ENCODE assay signal across 8 cellular contexts in genomic region chr10:136465-136762, GRCh38. TPM values are rescaled to one million over a fixed set of nuclear protein-coding genes. Genes with fewer than 3 reads are reported as not detected.
DNase-seq lines count a peak whose midpoint lies in the region; ATAC-seq and TF ChIP-seq lines count a peak whose summit lies in the region.

No MANE protein-coding gene starts in this region.

- POLR2A ChIA-PET in SK-N-SH (lab: Yijun Ruan, JAX): interaction anchor here (0.8 to 1.0 kb wide), 2 partner anchors 233 to 422 kb away, joined by 3 to 4 read pairs; no protein-coding TSS in a partner anchor

- TF ChIP-seq CTCF in SK-N-SH (IDR thresholded peaks at IDR 0.05) (no peak), foreskin keratinocyte (conservative IDR thresholded peaks at IDR 0.05) (no peak), sigmoid colon (IDR thresholded peaks at IDR 0.05) (no peak)

- no peaks in the 10 kb centered on the region for H3K9me2 ChIP-seq in SK-N-SH

- ATAC-seq in foreskin keratinocyte (peak; percentile 16), HG02840 (IDR thresholded peaks at IDR 0.05; ENCODE audit: low FRiP score, unreplicated experiment) (no peak)

- H3K4me3 ChIP-seq in BLaER1 (peak overlapping the region; percentile 86), H7 (ENCODE audit: insufficient read depth, low read depth, low read length) (peak overlapping the region; percentile 69), SK-N-SH (ENCODE audit: low read depth in 2 of 2, low read length in 1 of 2) (peak overlapping the region; percentile 73 to 85), sigmoid colon (peak overlapping the region; percentile 83 to 94 (median 92))

- WGBS in SK-N-SH (ENCODE audit: low lambda C conversion rate): 19% methylated on average over 10 of the region's 10 CpGs
- 3 to 14% methylated on average over 10 of the region's 10 CpGs for WGBS in sigmoid colon, 2 donors

- intact Hi-C loops in sigmoid colon (cut with DNase I): no loop called here

- no peak for TF ChIP-seq EP300 in SK-N-SH (IDR thresholded peaks at IDR 0.05; ENCODE audit: borderline replicate concordance in 1 of 2, low read depth in 1 of 2, low read length in 1 of 2)
- no peak for TF ChIP-seq EP300 in sigmoid colon (IDR thresholded peaks at IDR 0.05)

- TF ChIP-seq POLR2A in sigmoid colon (IDR thresholded peaks at IDR 0.05): no peak

- H4K20me1 ChIP-seq in BLaER1 (peaks cover 53% of the 10 kb centered on the region), SK-N-SH (ENCODE audit: insufficient read depth) (peaks cover 51% of the 10 kb centered on the region)

- TF ChIP-seq RAD21 in SK-N-SH (IDR thresholded peaks at IDR 0.05; ENCODE audit: low read length): no peak

- DNase-seq in H7 (no peak), SK-N-SH (no peak), foreskin keratinocyte (no peak), sigmoid colon (no peak), NCI-H1417 (lab: John Stamatoyannopoulos, UW) (no peak), DMS53 treated with DMSO at 0.1 percent for 48 hours (lab: John Stamatoyannopoulos, UW; ENCODE audit: unreplicated experiment) (no peak)

- H3K9ac ChIP-seq in BLaER1: peak overlapping the region; percentile 98
- peak overlapping the region; percentile 82 for H3K9ac ChIP-seq in SK-N-SH

- peaks cover 77% of the 10 kb centered on the region for H3K79me2 ChIP-seq in SK-N-SH (ENCODE audit: insufficient read depth)

- H3K27ac ChIP-seq in BLaER1: peak overlapping the region; percentile 98
- peak overlapping the region; percentile 72 to 90; a peak in 3 of 4 replicates for H3K27ac ChIP-seq in SK-N-SH (ENCODE audit: low read depth in 2 of 2, low read length in 1 of 2)
- H3K27ac ChIP-seq in foreskin keratinocyte: peak overlapping the region; percentile 72
- peak overlapping the region; percentile 94 to 100 (median 98) for H3K27ac ChIP-seq in sigmoid colon

- H3K9me3 ChIP-seq in BLaER1: no peaks in the 10 kb centered on the region
- no peaks in the 10 kb centered on the region for H3K9me3 ChIP-seq in SK-N-SH
- H3K9me3 ChIP-seq in sigmoid colon: no peaks in the 10 kb centered on the region

- H3K36me3 ChIP-seq in BLaER1: no peaks in the 10 kb centered on the region
- no peaks in the 10 kb centered on the region for H3K36me3 ChIP-seq in H7 (replicated peaks; ENCODE audit: control insufficient read depth, insufficient read depth, low read length)
- H3K36me3 ChIP-seq in SK-N-SH (replicated peaks in 1 of 2; ENCODE audit: control insufficient read depth in 1 of 2, insufficient read depth in 2 of 2, low read length in 1 of 2): no peaks in the 10 kb centered on the region
- H3K36me3 ChIP-seq in sigmoid colon: no peaks in the 10 kb centered on the region

- no peaks in the 10 kb centered on the region; the same call in 1 of the 2 replicates for H3K27me3 ChIP-seq in BLaER1
- H3K27me3 ChIP-seq in H7 (ENCODE audit: control insufficient read depth, insufficient read depth, low read length): peaks cover 9% of the 10 kb centered on the region; the same call in 1 of the 2 replicates
- H3K27me3 ChIP-seq in SK-N-SH (ENCODE audit: insufficient read depth): no peaks in the 10 kb centered on the region
- no peaks in the 10 kb centered on the region for H3K27me3 ChIP-seq in foreskin keratinocyte
- no peaks in the 10 kb centered on the region for H3K27me3 ChIP-seq in sigmoid colon

- CTCF ChIA-PET in SK-N-SH (lab: Yijun Ruan, JAX): interaction anchor here (0.9 to 1.4 kb wide), 2 partner anchors 11 to 62 kb away, joined by 3 read pairs; no protein-coding TSS in a partner anchor

- H3K4me1 ChIP-seq in BLaER1 (peaks cover 24% of the 10 kb centered on the region), SK-N-SH (ENCODE audit: control insufficient read depth in 1 of 2, insufficient read depth in 2 of 2, low read depth in 1 of 2, low read length in 1 of 2) (peaks cover 24 to 29% of the 10 kb centered on the region in 2 experiments; a peak in 3 of 4 replicates), foreskin keratinocyte (peaks cover 28% of the 10 kb centered on the region), sigmoid colon (peaks cover 0 to 61% (median 50%) of the 10 kb centered on the region in 4 donors)

- H3F3A ChIP-seq in SK-N-SH (replicated peaks; ENCODE audit: insufficient read depth): peaks cover 39% of the 10 kb centered on the region

- H2AFZ ChIP-seq in SK-N-SH (ENCODE audit: low read depth): no peak overlapping the region

- peak overlapping the region; percentile 93 for H3K4me2 ChIP-seq in BLaER1
- peak overlapping the region; percentile 83 for H3K4me2 ChIP-seq in SK-N-SH

TF ChIP-seq in SK-N-SH, 30 proteins besides CTCF, POLR2A, EP300 and RAD21:
- TF ChIP-seq TCF12 (IDR thresholded peaks at IDR 0.05) (no peak), SIN3A (IDR thresholded peaks at IDR 0.05; ENCODE audit: borderline replicate concordance, low read depth, low read length) (no peak), NRF1 (IDR thresholded peaks at IDR 0.05; ENCODE audit: low read depth, low read length) (no peak)

RNA-seq across cellular contexts. Expression of gene ZMYND11, which starts 1.2 kb away (rescaled TPM):
- 18.8 and 24.4 TPM in 2 replicates for total RNA-seq in H7 (2014; rRNA removed; shearing (Covaris generic))
- 33.1 and 46.5 TPM in 2 replicates for polyA plus RNA-seq in SK-N-SH (2012; rRNA removed)
- 48.6 and 50.5 TPM in 2 replicates for polyA plus RNA-seq in SK-N-SH (2012; cell fraction: cytosol; rRNA removed)
- 17.8 and 52.4 TPM in 2 replicates for polyA plus RNA-seq in SK-N-SH (2012; cell fraction: nucleus; rRNA removed)
- total RNA-seq in foreskin keratinocyte: 40.4 and 41.4 TPM in 2 replicates
- polyA plus RNA-seq in foreskin keratinocyte: 11.1 and 13.4 TPM in 2 replicates
- total RNA-seq in sigmoid colon: 100 to 1,000 TPM; 112 to 138 (median 127) TPM
- polyA plus RNA-seq in sigmoid colon: 10 to 100 TPM; 21.5 to 27.0 (median 23.6) TPM
